In the genomic region with DNA sequence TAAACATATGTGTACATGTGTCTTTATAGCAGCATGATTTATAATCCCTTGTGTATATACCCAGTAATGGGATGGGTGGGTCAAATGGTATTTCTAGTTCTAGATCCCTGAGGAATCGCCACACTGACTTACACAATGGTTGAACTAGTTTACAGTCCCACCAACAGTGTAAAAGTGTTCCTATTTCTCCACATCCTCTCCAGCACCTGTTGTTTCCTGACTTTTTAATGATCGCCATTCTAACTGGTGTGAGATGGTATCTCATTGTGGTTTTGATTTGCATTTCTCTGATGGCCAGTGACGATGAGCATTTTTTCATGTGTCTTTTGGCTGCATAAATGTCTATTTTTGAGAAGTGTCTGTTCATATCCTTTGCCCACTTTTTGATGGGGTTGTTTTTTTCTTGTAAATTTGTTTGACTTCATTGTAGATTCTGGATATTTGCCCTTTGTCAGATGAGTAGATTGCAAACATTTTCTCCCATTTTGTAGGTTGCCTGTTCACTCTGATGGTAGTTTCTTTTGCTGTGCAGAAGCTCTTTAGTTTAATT, we compare ENCODE assay signal across 19 cellular contexts. TPM values are rescaled to one million over a fixed set of nuclear protein-coding genes. Genes with fewer than 3 reads are reported as not detected.
"Had no signal": no experiment of that assay in that cellular context is flagged by ENCODE, and none has a peak within 500 bp of the region (broad histone marks: within the 10 kb centered on the region; RNA-seq: fewer than 3 reads in every experiment).

No MANE protein-coding gene starts in this region.

RNA-seq across cellular contexts. Expression of a gene that starts 15.6 kb away (rescaled TPM):
- total RNA-seq: naive thymus-derived CD8-positive, alpha-beta T cell; natural killer cell; natural killer cell treated with Interleukin-12 subunit alpha and Interleukin-12 subunit beta and Interleukin-15 and Interleukin-18, amount 100 ng/mL, for 72 hours; occipital lobe; osteocyte; psoas muscle; renal cortical epithelial cell; right lobe of liver; smooth muscle cell had no signal
- polyA plus RNA-seq: naive thymus-derived CD8-positive, alpha-beta T cell; neural cell; smooth muscle cell had no signal

RNA-seq across cellular contexts. Expression of a gene that starts 26.5 kb away (rescaled TPM):
- total RNA-seq: naive thymus-derived CD8-positive, alpha-beta T cell; natural killer cell; natural killer cell treated with Interleukin-12 subunit alpha and Interleukin-12 subunit beta and Interleukin-15 and Interleukin-18, amount 100 ng/mL, for 72 hours; osteocyte; ovary; pancreas; posterior vena cava; psoas muscle; right atrium auricular region; right cardiac atrium; right lobe of liver; sciatic nerve; sigmoid colon; skeletal muscle tissue; smooth muscle cell; spleen had no signal
- polyA plus RNA-seq: naive thymus-derived CD8-positive, alpha-beta T cell; ovary; pancreas; psoas muscle; right cardiac atrium; spleen had no signal

RNA-seq across cellular contexts. Expression of a gene that starts 36.2 kb away (rescaled TPM):
- total RNA-seq: naive thymus-derived CD8-positive, alpha-beta T cell; natural killer cell; natural killer cell treated with Interleukin-12 subunit alpha and Interleukin-12 subunit beta and Interleukin-15 and Interleukin-18, amount 100 ng/mL, for 72 hours; sciatic nerve; skeletal muscle tissue had no signal
- polyA plus RNA-seq: naive thymus-derived CD8-positive, alpha-beta T cell had no signal
